ENCODE assay signal across 1 cellular context in the genomic region with DNA sequence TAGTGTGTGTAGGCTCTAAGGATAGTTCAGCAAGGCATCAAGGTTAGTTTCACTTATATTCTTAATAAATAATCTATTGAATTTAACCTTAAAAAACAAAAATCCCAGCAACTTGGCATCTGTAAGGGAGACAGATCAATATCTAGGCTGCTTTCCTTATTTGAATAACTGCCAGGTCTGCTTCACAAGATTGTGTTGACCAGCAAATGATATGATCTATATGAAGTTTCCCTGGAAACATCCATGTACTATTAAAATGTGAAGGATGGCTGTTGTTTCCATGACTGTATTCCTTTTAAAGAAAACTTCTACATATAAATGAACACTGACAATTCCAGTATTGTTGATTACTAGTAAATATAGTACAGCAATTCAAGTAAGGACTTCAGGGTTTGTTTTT.
TF ChIP-seq lines count a peak whose summit lies in the region.

No MANE protein-coding gene starts in this region.

TF ChIP-seq in endothelial cell of umbilical vein, 7 proteins besides CTCF, POLR2A, EP300 and RAD21:
- TF ChIP-seq JUN (IDR thresholded peaks at IDR 0.05; ENCODE audit: borderline replicate concordance, insufficient read depth, insufficient read length, low read depth) (no peak), MYC (IDR thresholded peaks at IDR 0.05; ENCODE audit: low read depth, low read length) (no peak), GATA2 (IDR thresholded peaks at IDR 0.05; ENCODE audit: insufficient read depth, insufficient read length, low read depth, low read length) (no peak), FOS (IDR thresholded peaks at IDR 0.05; ENCODE audit: borderline replicate concordance, insufficient read depth, low read length) (no peak), POLR2AphosphoS5 (IDR thresholded peaks at IDR 0.05; ENCODE audit: insufficient read depth, low read depth, low read length) (no peak), EZH2 (IDR thresholded peaks at IDR 0.05; ENCODE audit: borderline replicate concordance, low read depth, low read length, severe bottlenecking) (no peak)
- TF ChIP-seq, protein P1, sequence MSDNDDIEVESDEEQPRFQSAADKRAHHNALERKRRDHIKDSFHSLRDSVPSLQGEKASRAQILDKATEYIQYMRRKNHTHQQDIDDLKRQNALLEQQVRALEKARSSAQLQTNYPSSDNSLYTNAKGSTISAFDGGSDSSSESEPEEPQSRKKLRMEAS (IDR thresholded peaks at IDR 0.05; ENCODE audit: insufficient read depth, insufficient read length) = no peak
